ENCODE assay signal across 9 cellular contexts in the genomic region with DNA sequence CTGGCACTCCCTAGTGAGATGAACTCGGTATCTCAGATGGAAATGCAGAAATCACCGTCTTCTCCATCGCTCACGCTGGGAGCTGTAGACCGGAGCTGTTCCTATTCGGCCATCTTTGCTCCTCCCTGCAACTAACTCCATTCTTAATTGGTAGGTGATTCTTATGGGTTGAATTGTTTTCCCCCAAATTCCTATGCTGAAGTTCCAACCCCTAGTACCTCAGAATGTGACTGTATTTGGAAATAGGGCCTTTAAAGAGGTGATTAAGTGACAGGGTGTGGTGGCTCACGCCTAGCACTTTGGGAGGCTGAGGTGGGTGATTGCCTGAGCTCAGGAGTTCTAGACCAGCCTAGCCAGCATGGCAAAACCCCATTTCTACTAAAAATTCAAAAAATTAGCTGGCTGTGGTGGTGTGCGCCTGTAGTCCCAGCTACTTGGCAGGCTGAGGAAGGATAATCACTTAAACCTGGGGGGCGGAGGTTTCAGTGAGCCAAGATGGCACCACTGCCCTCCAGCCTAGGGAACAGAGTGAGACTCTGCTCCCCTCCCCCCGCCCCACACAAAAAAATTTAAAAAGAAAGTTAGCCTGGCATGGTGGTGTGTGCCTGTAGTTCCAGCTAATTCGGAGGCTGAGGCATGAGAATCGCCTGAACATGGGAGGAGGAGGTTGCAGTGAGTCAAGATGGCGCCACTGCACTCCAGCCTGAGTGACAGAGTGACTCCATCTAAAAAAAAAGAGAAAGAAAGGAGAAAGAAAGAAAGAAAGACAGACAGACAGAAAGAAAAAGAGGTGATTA. TPM values are rescaled to one million over a fixed set of nuclear protein-coding genes. Genes with fewer than 3 reads are reported as not detected.
A peak's percentile ranks its signal among the peaks of the same experiment; 100 is the strongest.
DNase-seq lines count a peak whose midpoint lies in the region; ATAC-seq and TF ChIP-seq lines count a peak whose summit lies in the region.
"Had no signal": no experiment of that assay in that cellular context is flagged by ENCODE, and none has a peak within 500 bp of the region (broad histone marks: within the 10 kb centered on the region; RNA-seq: fewer than 3 reads in every experiment).

No MANE protein-coding gene starts in this region.

- peak overlapping the region; percentile 88 for H3K27ac Mint-ChIP-seq in activated CD4-positive, alpha-beta T cell treated with anti-CD3 and anti-CD28 coated beads, Interleukin-2, amount 10 ng/mL, durations not matched to agents 24 days and 14 days
- H3K27ac Mint-ChIP-seq in activated CD4-positive, alpha-beta T cell treated with anti-CD3 and anti-CD28 coated beads, Interleukin-2, amount 10 ng/mL, durations not matched to agents 7 days and 5 days = no peak overlapping the region
- H3K27ac Mint-ChIP-seq in activated T-helper 2 cell treated with anti-CD3 and anti-CD28 coated beads, Interferon-gamma antibody, Interleukin-2, Interleukin-4, amounts not matched to agents 10 μg/mL and 5 μg/mL and 100 μg/mL, durations not matched to agents 14 hours and 24 hours and 36 hours = peak overlapping the region; percentile 69

- H3K4me3 Mint-ChIP-seq in activated CD4-positive, alpha-beta T cell treated with anti-CD3 and anti-CD28 coated beads, Interleukin-2, amount 10 ng/mL, durations not matched to agents 24 days and 14 days = no peak overlapping the region
- H3K4me3 Mint-ChIP-seq in activated CD4-positive, alpha-beta T cell treated with anti-CD3 and anti-CD28 coated beads, Interleukin-2, amount 10 ng/mL, durations not matched to agents 7 days and 5 days = no peak overlapping the region
- H3K4me3 Mint-ChIP-seq in activated T-helper 2 cell treated with anti-CD3 and anti-CD28 coated beads, Interferon-gamma antibody, Interleukin-2, Interleukin-4, amounts not matched to agents 10 μg/mL and 5 μg/mL and 100 μg/mL, durations not matched to agents 14 hours and 24 hours and 36 hours (ENCODE audit: low read depth) = no peak overlapping the region
- H3K4me3 Mint-ChIP-seq: activated T-cell treated with anti-CD3 and anti-CD28 coated beads, Interleukin-2, amount 50 U/mL, for 4 hours had no signal

- H3K4me1 ChIP-seq in iPS-18a (ENCODE audit: control insufficient read depth, low read depth, low read length) = peaks cover 20% of the 10 kb centered on the region
- H3K4me1 ChIP-seq in suprapubic skin = no peaks in the 10 kb centered on the region

- H3K27me3 ChIP-seq in iPS-18a (ENCODE audit: control insufficient read depth, insufficient read depth, low read length) = no peaks in the 10 kb centered on the region
- no peaks in the 10 kb centered on the region for H3K27me3 ChIP-seq in suprapubic skin

- H3K27me3 Mint-ChIP-seq in activated CD4-positive, alpha-beta T cell treated with anti-CD3 and anti-CD28 coated beads, Interleukin-2, amount 10 ng/mL, durations not matched to agents 24 days and 14 days = peaks cover 5% of the 10 kb centered on the region
- H3K27me3 Mint-ChIP-seq in activated CD4-positive, alpha-beta T cell treated with anti-CD3 and anti-CD28 coated beads, Interleukin-2, amount 10 ng/mL, durations not matched to agents 7 days and 5 days = peaks cover 5% of the 10 kb centered on the region
- peaks cover 7% of the 10 kb centered on the region for H3K27me3 Mint-ChIP-seq in activated T-helper 2 cell treated with anti-CD3 and anti-CD28 coated beads, Interferon-gamma antibody, Interleukin-2, Interleukin-4, amounts not matched to agents 10 μg/mL and 5 μg/mL and 100 μg/mL, durations not matched to agents 14 hours and 24 hours and 36 hours (ENCODE audit: low read depth)

- CTCF ChIA-PET in activated CD4-positive, alpha-beta T cell treated with anti-CD3 and anti-CD28 coated beads, Interleukin-2, amount 10 ng/mL, durations not matched to agents 7 days and 5 days (lab: Charles Lee) = interaction anchor here (0.6 to 1.5 kb wide), 2 partner anchors 37 to 359 kb away, joined by 3 to 4 read pairs; partner anchors contain the start of gene MLLT3

- TF ChIP-seq POLR2A in suprapubic skin (IDR thresholded peaks at IDR 0.05) = no peak

- ATAC-seq in HG03025 (IDR thresholded peaks at IDR 0.05; ENCODE audit: low FRiP score, unreplicated experiment) = no peak

- H3K4me3 ChIP-seq in iPS-18a (ENCODE audit: low read length) (peak overlapping the region; percentile 84), suprapubic skin (peak overlapping the region; percentile 46)

- H3K36me3 Mint-ChIP-seq in activated CD4-positive, alpha-beta T cell treated with anti-CD3 and anti-CD28 coated beads, Interleukin-2, amount 10 ng/mL, durations not matched to agents 24 days and 14 days (ENCODE audit: low read depth) = no peaks in the 10 kb centered on the region
- H3K36me3 Mint-ChIP-seq in activated CD4-positive, alpha-beta T cell treated with anti-CD3 and anti-CD28 coated beads, Interleukin-2, amount 10 ng/mL, durations not matched to agents 7 days and 5 days (ENCODE audit: low read depth) = no peaks in the 10 kb centered on the region
- no peaks in the 10 kb centered on the region for H3K36me3 Mint-ChIP-seq in activated T-helper 2 cell treated with anti-CD3 and anti-CD28 coated beads, Interferon-gamma antibody, Interleukin-2, Interleukin-4, amounts not matched to agents 10 μg/mL and 5 μg/mL and 100 μg/mL, durations not matched to agents 14 hours and 24 hours and 36 hours (ENCODE audit: low read depth)

- H3K27ac ChIP-seq in iPS-18a (ENCODE audit: low read length) (peak overlapping the region; percentile 90), suprapubic skin (no peak overlapping the region)

- POLR2A ChIA-PET in activated CD4-positive, alpha-beta T cell treated with anti-CD3 and anti-CD28 coated beads, Interleukin-2, amount 10 ng/mL, durations not matched to agents 7 days and 5 days (lab: Charles Lee) = no interaction called here

- peak overlapping the region; percentile 72 for H3K9ac ChIP-seq in iPS-18a (ENCODE audit: low read length)

- no peaks in the 10 kb centered on the region for H3K9me3 ChIP-seq in iPS-18a (ENCODE audit: control insufficient read depth, low read depth, low read length)
- H3K9me3 ChIP-seq in suprapubic skin = no peaks in the 10 kb centered on the region

- no peak for TF ChIP-seq CTCF in suprapubic skin (IDR thresholded peaks at IDR 0.05)

- intact Hi-C loops in activated CD4-positive, alpha-beta T cell treated with anti-CD3 and anti-CD28 coated beads, Interleukin-2, amount 10 ng/mL, durations not matched to agents 24 days and 14 days (cut with micrococcal nuclease) = loop anchor here (1.0 kb wide), 1 partner anchor 26 kb away; no protein-coding TSS in a partner anchor
- intact Hi-C loops in activated T-helper 2 cell treated with anti-CD3 and anti-CD28 coated beads, Interferon-gamma antibody, Interleukin-2, Interleukin-4, amounts not matched to agents 10 μg/mL and 5 μg/mL and 100 μg/mL, durations not matched to agents 14 hours and 24 hours and 36 hours (cut with micrococcal nuclease) = loop anchor here (2.0 kb wide), 1 partner anchor 24 kb away; no protein-coding TSS in a partner anchor

- no peak for TF ChIP-seq EP300 in suprapubic skin (IDR thresholded peaks at IDR 0.05)

- no peaks in the 10 kb centered on the region for H3K36me3 ChIP-seq in iPS-18a (ENCODE audit: control insufficient read depth, low read depth, low read length)
- H3K36me3 ChIP-seq in suprapubic skin = no peaks in the 10 kb centered on the region

- peaks cover 2% of the 10 kb centered on the region for H3K4me1 Mint-ChIP-seq in activated CD4-positive, alpha-beta T cell treated with anti-CD3 and anti-CD28 coated beads, Interleukin-2, amount 10 ng/mL, durations not matched to agents 24 days and 14 days
- peaks cover 4% of the 10 kb centered on the region for H3K4me1 Mint-ChIP-seq in activated CD4-positive, alpha-beta T cell treated with anti-CD3 and anti-CD28 coated beads, Interleukin-2, amount 10 ng/mL, durations not matched to agents 7 days and 5 days
- peaks cover 1% of the 10 kb centered on the region for H3K4me1 Mint-ChIP-seq in activated T-helper 2 cell treated with anti-CD3 and anti-CD28 coated beads, Interferon-gamma antibody, Interleukin-2, Interleukin-4, amounts not matched to agents 10 μg/mL and 5 μg/mL and 100 μg/mL, durations not matched to agents 14 hours and 24 hours and 36 hours (ENCODE audit: low read depth)

- H3K9me3 Mint-ChIP-seq in activated CD4-positive, alpha-beta T cell treated with anti-CD3 and anti-CD28 coated beads, Interleukin-2, amount 10 ng/mL, durations not matched to agents 24 days and 14 days = no peaks in the 10 kb centered on the region
- no peaks in the 10 kb centered on the region for H3K9me3 Mint-ChIP-seq in activated CD4-positive, alpha-beta T cell treated with anti-CD3 and anti-CD28 coated beads, Interleukin-2, amount 10 ng/mL, durations not matched to agents 7 days and 5 days
- H3K9me3 Mint-ChIP-seq in activated T-helper 2 cell treated with anti-CD3 and anti-CD28 coated beads, Interferon-gamma antibody, Interleukin-2, Interleukin-4, amounts not matched to agents 10 μg/mL and 5 μg/mL and 100 μg/mL, durations not matched to agents 14 hours and 24 hours and 36 hours = no peaks in the 10 kb centered on the region
- H3K9me3 Mint-ChIP-seq: activated T-cell treated with anti-CD3 and anti-CD28 coated beads, Interleukin-2, amount 50 U/mL, for 4 hours had no signal

- 78% methylated on average over 13 of the region's 13 CpGs for WGBS in suprapubic skin

- DNase-seq in activated CD4-positive, alpha-beta T cell treated with anti-CD3 and anti-CD28 coated beads, Interleukin-2, amount 10 ng/mL, durations not matched to agents 24 days and 14 days = no peak
- DNase-seq in activated CD4-positive, alpha-beta T cell treated with anti-CD3 and anti-CD28 coated beads, Interleukin-2, amount 10 ng/mL, durations not matched to agents 7 days and 5 days = no peak
- DNase-seq in activated T-helper 2 cell treated with anti-CD3 and anti-CD28 coated beads, Interferon-gamma antibody, Interleukin-2, Interleukin-4, amounts not matched to agents 10 μg/mL and 5 μg/mL and 100 μg/mL, durations not matched to agents 14 hours and 24 hours and 36 hours (ENCODE audit: low spot score) = no peak
- DNase-seq in suprapubic skin (ENCODE audit: low spot score in 2 of 2) (no peak), COR-L47 (lab: John Stamatoyannopoulos, UW) (no peak), NCI-H2029 treated with DMSO at 0.1 percent for 48 hours (lab: John Stamatoyannopoulos, UW) (no peak)

RNA-seq across cellular contexts. Expression of gene FOCAD, which starts 25.2 kb away (rescaled TPM):
- 32.0 and 36.4 TPM in 2 replicates for total RNA-seq in activated CD4-positive, alpha-beta T cell treated with anti-CD3 and anti-CD28 coated beads, Interleukin-2, amount 10 ng/mL, durations not matched to agents 24 days and 14 days
- 10 to 100 TPM; 31.4 to 32.1 TPM for total RNA-seq in activated CD4-positive, alpha-beta T cell treated with anti-CD3 and anti-CD28 coated beads, Interleukin-2, amount 10 ng/mL, durations not matched to agents 7 days and 5 days
- total RNA-seq in activated T-helper 2 cell treated with anti-CD3 and anti-CD28 coated beads, Interferon-gamma antibody, Interleukin-2, Interleukin-4, amounts not matched to agents 10 μg/mL and 5 μg/mL and 100 μg/mL, durations not matched to agents 14 hours and 24 hours and 36 hours = 32.2 and 36.0 TPM in 2 replicates
- 10 to 100 TPM; 24.0 to 64.5 (median 33.1) TPM for total RNA-seq in suprapubic skin

RNA-seq across cellular contexts. Expression of gene MLLT3, which starts 36.6 kb away (rescaled TPM):
- total RNA-seq in activated CD4-positive, alpha-beta T cell treated with anti-CD3 and anti-CD28 coated beads, Interleukin-2, amount 10 ng/mL, durations not matched to agents 24 days and 14 days = 26.5 and 27.8 TPM in 2 replicates
- total RNA-seq in activated CD4-positive, alpha-beta T cell treated with anti-CD3 and anti-CD28 coated beads, Interleukin-2, amount 10 ng/mL, durations not matched to agents 7 days and 5 days = 10 to 100 TPM; 70.2 to 74.7 TPM
- 22.4 and 24.9 TPM in 2 replicates for total RNA-seq in activated T-helper 2 cell treated with anti-CD3 and anti-CD28 coated beads, Interferon-gamma antibody, Interleukin-2, Interleukin-4, amounts not matched to agents 10 μg/mL and 5 μg/mL and 100 μg/mL, durations not matched to agents 14 hours and 24 hours and 36 hours
- total RNA-seq in suprapubic skin = 10 to 100 TPM; 10.8 to 17.5 (median 12.4) TPM
